Comparison of ENCODE assay signal across 21 cellular contexts in genomic region chr16:84761448-84762368, GRCh38. TPM values are rescaled to one million over a fixed set of nuclear protein-coding genes. Genes with fewer than 3 reads are reported as not detected.
A peak's percentile ranks its signal among the peaks of the same experiment; 100 is the strongest.
DNase-seq lines count a peak whose midpoint lies in the region; ATAC-seq and TF ChIP-seq lines count a peak whose summit lies in the region.
"Had no signal": no experiment of that assay in that cellular context is flagged by ENCODE, and none has a peak within 500 bp of the region (broad histone marks: within the 10 kb centered on the region; RNA-seq: fewer than 3 reads in every experiment).

No MANE protein-coding gene starts in this region.

- peak overlapping the region; percentile 18 for H3K27ac Mint-ChIP-seq in nephron progenitor cell
- H3K27ac Mint-ChIP-seq: activated CD4-positive, alpha-beta T cell treated with anti-CD3 and anti-CD28 coated beads, Interleukin-2, amount 10 ng/mL, durations not matched to agents 24 days and 14 days; IgD-negative memory B cell had no signal

- no peak for TF ChIP-seq CTCF in C4-2B (conservative IDR thresholded peaks at IDR 0.05)
- TF ChIP-seq CTCF in fibroblast of mammary gland (conservative IDR thresholded peaks at IDR 0.05; ENCODE audit: control insufficient read depth, insufficient read depth, low read depth, low read length): no peak
- TF ChIP-seq CTCF in nephron progenitor cell (IDR thresholded peaks at IDR 0.05): no peak
- TF ChIP-seq CTCF in thyroid gland (IDR thresholded peaks at IDR 0.05): no peak

- WGBS in thyroid gland, 2 donors: 93 to 94% methylated on average over 15 to 17 of the region's 17 CpGs

- no peaks in the 10 kb centered on the region for H3K27me3 ChIP-seq in thyroid gland
- H3K27me3 ChIP-seq: adrenal gland, foreskin keratinocyte, MG63, Peyer's patch had no signal

- no peaks in the 10 kb centered on the region for H3K9me3 Mint-ChIP-seq in nephron progenitor cell
- H3K9me3 Mint-ChIP-seq: activated CD4-positive, alpha-beta T cell treated with anti-CD3 and anti-CD28 coated beads, Interleukin-2, amount 10 ng/mL, durations not matched to agents 24 days and 14 days; IgD-negative memory B cell had no signal

- intact Hi-C loops in thyroid gland (cut with DNase I): no loop called here

- H3K4me1 ChIP-seq in thyroid gland: peaks cover 0 to 4% of the 10 kb centered on the region in 2 donors
- H3K4me1 ChIP-seq: foreskin keratinocyte, Peyer's patch had no signal

- peak; percentile 38 for DNase-seq in HCEC 1CT
- DNase-seq in fibroblast of mammary gland (ENCODE audit: low read depth): peak; percentile 66
- DNase-seq in nephron progenitor cell: no peak
- no peak for DNase-seq in Kasumi-1 (lab: John Stamatoyannopoulos, UW)
- no peak for DNase-seq in thyroid gland
- DNase-seq: activated CD4-positive, alpha-beta T cell treated with anti-CD3 and anti-CD28 coated beads, Interleukin-2, amount 10 ng/mL, durations not matched to agents 24 days and 14 days; activated effector memory CD4-positive, alpha-beta T cell treated with anti-CD3 and anti-CD28 coated beads, Interleukin-2, amount 50 U/mL, for 16 hours; adrenal gland; foreskin keratinocyte; hippocampal formation; MG63; NCI-H1417 treated with DMSO at 0.1 percent for 48 hours; NCI-H524 treated with DMSO at 0.1 percent for 48 hours; Peyer's patch; psoas muscle; stimulated activated CD4-positive, alpha-beta T cell treated with anti-CD3 and anti-CD28 coated beads, Interleukin-1b, Interleukin-23, amount 100 ng/mL, for 48 hours had no signal

- H3K4me3 Mint-ChIP-seq in nephron progenitor cell: no peak overlapping the region
- H3K4me3 Mint-ChIP-seq: activated CD4-positive, alpha-beta T cell treated with anti-CD3 and anti-CD28 coated beads, Interleukin-2, amount 10 ng/mL, durations not matched to agents 24 days and 14 days; IgD-negative memory B cell had no signal

- no peak for TF ChIP-seq POLR2A in thyroid gland (IDR thresholded peaks at IDR 0.05)

- peaks cover 14 to 30% of the 10 kb centered on the region in 2 donors for H3K36me3 ChIP-seq in thyroid gland

- H3K9me3 ChIP-seq in thyroid gland: no peaks in the 10 kb centered on the region
- H3K9me3 ChIP-seq: adrenal gland, MG63, Peyer's patch, psoas muscle had no signal

- H3K4me1 Mint-ChIP-seq in nephron progenitor cell: no peaks in the 10 kb centered on the region

- H3K4me3 ChIP-seq in fibroblast of mammary gland (ENCODE audit: control insufficient read depth, low read depth, low read length) (no peak overlapping the region), thyroid gland (replicated peaks in 1 of 3) (no peak overlapping the region)
- H3K4me3 ChIP-seq: adrenal gland, MG63, Peyer's patch, psoas muscle, skin epidermis had no signal

- peak overlapping the region; percentile 6; the same call in 1 of the 2 replicates for H3K27ac ChIP-seq in C4-2B
- H3K27ac ChIP-seq in thyroid gland: no peak overlapping the region
- H3K27ac ChIP-seq: adrenal gland, foreskin keratinocyte, Peyer's patch, psoas muscle, skin epidermis had no signal

- no peaks in the 10 kb centered on the region for H3K27me3 Mint-ChIP-seq in nephron progenitor cell (ENCODE audit: low read depth, poor library complexity)
- H3K27me3 Mint-ChIP-seq: activated CD4-positive, alpha-beta T cell treated with anti-CD3 and anti-CD28 coated beads, Interleukin-2, amount 10 ng/mL, durations not matched to agents 24 days and 14 days; IgD-negative memory B cell had no signal

- ATAC-seq in GM18517 (IDR thresholded peaks at IDR 0.05; ENCODE audit: unreplicated experiment): no peak
- no peak for ATAC-seq in HG02970 (IDR thresholded peaks at IDR 0.05; ENCODE audit: low FRiP score, unreplicated experiment)
- ATAC-seq: foreskin keratinocyte had no signal

- H3K36me3 Mint-ChIP-seq in nephron progenitor cell (ENCODE audit: low read depth): peaks cover 72% of the 10 kb centered on the region
- H3K36me3 Mint-ChIP-seq: IgD-negative memory B cell had no signal

RNA-seq across cellular contexts. Expression of gene CRISPLD2, which starts 58.1 kb away (rescaled TPM):
- total RNA-seq in thyroid gland: 100 to 1,000 TPM in 2 of 4 donors, 10 to 100 TPM in 2; 48.0 to 261 (median 108) TPM

Comparison
In these comparisons a context has a peak if more than half of its experiments do, and no peak if none do; other contexts are left out.
1. DNase-seq: peak in HCEC 1CT (single experiment) and fibroblast of mammary gland (single experiment); none in nephron progenitor cell (single experiment), Kasumi-1 (0 of 2) and thyroid gland (0 of 2).